Comparison of ENCODE assay signal across 27 cellular contexts in the genomic region with DNA sequence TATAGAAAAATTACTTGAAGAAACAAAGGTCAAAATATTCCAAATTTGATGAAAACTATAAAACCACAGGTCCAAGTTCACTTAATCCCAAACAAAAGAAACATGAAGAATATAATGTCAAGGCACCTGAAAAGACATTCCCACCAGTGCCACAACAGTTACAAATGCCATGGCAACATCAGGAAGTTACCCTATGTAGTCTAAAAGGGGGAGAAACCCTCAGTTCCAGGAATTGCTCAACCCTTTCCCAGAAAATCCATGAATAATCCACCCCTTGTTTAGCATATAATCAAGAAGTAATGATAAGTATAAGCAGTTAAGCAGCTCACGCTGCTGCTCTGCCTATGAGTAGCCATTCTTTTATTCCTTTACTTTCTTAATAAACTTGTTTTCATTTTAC. TPM values are rescaled to one million over a fixed set of nuclear protein-coding genes. Genes with fewer than 3 reads are reported as not detected.
"Had no signal": no experiment of that assay in that cellular context is flagged by ENCODE, and none has a peak within 500 bp of the region (broad histone marks: within the 10 kb centered on the region; RNA-seq: fewer than 3 reads in every experiment).

No MANE protein-coding gene starts in this region.

- DNase-seq: activated CD4-positive, alpha-beta T cell treated with anti-CD3 and anti-CD28 coated beads, Interleukin-2, amount 10 ng/mL, durations not matched to agents 7 days and 5 days; activated CD4-positive, alpha-beta T cell treated with anti-CD3 and anti-CD28 coated beads, Interleukin-2, amount 50 U/mL, for 48 hours; activated CD8-positive, alpha-beta T cell treated with anti-CD3 and anti-CD28 coated beads, Interleukin-2, amount 10 ng/mL, durations not matched to agents 7 days and 5 days; activated gamma-delta T cell; activated naive CD4-positive, alpha-beta T cell treated with anti-CD3 and anti-CD28 coated beads for 36 hours; activated T-cell treated with anti-CD3 and anti-CD28 coated beads, Interleukin-2, amount 50 U/mL, for 24 hours; amygdala; body of pancreas; cerebellar nuclear complex; Karpas-422; MM.1S; MV-4-11; NCI-H1092; NCI-H1436 treated with DMSO at 0.1 percent for 48 hours; NCI-H1694 treated with DMSO at 0.1 percent for 48 hours; NCI-H2029; NCI-H345; NCI-H524 treated with DMSO at 0.1 percent for 48 hours; NK-92 treated with Interleukin-12 subunit alpha and Interleukin-12 subunit beta, amount 100 ng/mL, for 24 hours; PC-3; SW 1271 had no signal

- H3K27me3 Mint-ChIP-seq: activated CD4-positive, alpha-beta T cell treated with anti-CD3 and anti-CD28 coated beads, Interleukin-2, amount 10 ng/mL, durations not matched to agents 7 days and 5 days; activated naive CD8-positive, alpha-beta T cell; activated T-cell treated with anti-CD3 and anti-CD28 coated beads, Interleukin-2, amount 50 U/mL, for 24 hours had no signal

- H3K9me3 Mint-ChIP-seq: activated CD4-positive, alpha-beta T cell treated with anti-CD3 and anti-CD28 coated beads, Interleukin-2, amount 10 ng/mL, durations not matched to agents 7 days and 5 days; activated naive CD4-positive, alpha-beta T cell treated with anti-CD3 and anti-CD28 coated beads for 36 hours; activated T-cell treated with anti-CD3 and anti-CD28 coated beads, Interleukin-2, amount 50 U/mL, for 24 hours; activated T-helper 2 cell treated with anti-CD3 and anti-CD28 coated beads, Interferon-gamma antibody, Interleukin-2, Interleukin-4, amounts not matched to agents 10 μg/mL and 5 μg/mL and 100 μg/mL, durations not matched to agents 14 hours and 24 hours and 36 hours; T-helper 2 cell treated with Interferon-gamma antibody and Interleukin-4, amounts not matched to agents 5 μg/mL and 100 μg/mL, for 36 hours had no signal

- H3K36me3 ChIP-seq: breast epithelium had no signal

- ATAC-seq: activated CD8-positive, alpha-beta T cell treated with anti-CD3 and anti-CD28 coated beads, Interleukin-2, amount 10 ng/mL, durations not matched to agents 7 days and 5 days; body of pancreas; PC-3; Right ventricle myocardium inferior had no signal

- H3K9me3 ChIP-seq: body of pancreas, breast epithelium had no signal

- H3K27ac ChIP-seq: body of pancreas, breast epithelium, RWPE1 had no signal

- H3K4me3 ChIP-seq: body of pancreas, breast epithelium had no signal

- H3K4me3 Mint-ChIP-seq: activated CD4-positive, alpha-beta T cell treated with anti-CD3 and anti-CD28 coated beads, Interleukin-2, amount 10 ng/mL, durations not matched to agents 7 days and 5 days; activated CD8-positive, alpha-beta T cell treated with anti-CD3 and anti-CD28 coated beads, Interleukin-2, amount 10 ng/mL, durations not matched to agents 7 days and 5 days; activated naive CD4-positive, alpha-beta T cell treated with anti-CD3 and anti-CD28 coated beads for 36 hours; activated T-cell treated with anti-CD3 and anti-CD28 coated beads, Interleukin-2, amount 50 U/mL, for 24 hours; T-helper 2 cell treated with Interferon-gamma antibody and Interleukin-4, amounts not matched to agents 5 μg/mL and 100 μg/mL, for 36 hours had no signal

- H3K27me3 ChIP-seq: body of pancreas, breast epithelium had no signal

- H3K36me3 Mint-ChIP-seq: activated naive CD8-positive, alpha-beta T cell had no signal

- H3K27ac Mint-ChIP-seq: activated CD4-positive, alpha-beta T cell treated with anti-CD3 and anti-CD28 coated beads, Interleukin-2, amount 10 ng/mL, durations not matched to agents 7 days and 5 days; activated CD8-positive, alpha-beta T cell treated with anti-CD3 and anti-CD28 coated beads, Interleukin-2, amount 10 ng/mL, durations not matched to agents 7 days and 5 days; activated naive CD4-positive, alpha-beta T cell treated with anti-CD3 and anti-CD28 coated beads for 36 hours; activated T-cell treated with anti-CD3 and anti-CD28 coated beads, Interleukin-2, amount 50 U/mL, for 24 hours; activated T-helper 2 cell treated with anti-CD3 and anti-CD28 coated beads, Interferon-gamma antibody, Interleukin-2, Interleukin-4, amounts not matched to agents 10 μg/mL and 5 μg/mL and 100 μg/mL, durations not matched to agents 14 hours and 24 hours and 36 hours; T-helper 2 cell treated with Interferon-gamma antibody and Interleukin-4, amounts not matched to agents 5 μg/mL and 100 μg/mL, for 36 hours had no signal

RNA-seq across cellular contexts. Expression of a gene that starts 44.2 kb away (rescaled TPM):
- total RNA-seq: activated CD8-positive, alpha-beta T cell treated with anti-CD3 and anti-CD28 coated beads, Interleukin-2, amount 10 ng/mL, durations not matched to agents 7 days and 5 days had no signal
